1 cellular context compared by ENCODE assay signal in the genomic region with DNA sequence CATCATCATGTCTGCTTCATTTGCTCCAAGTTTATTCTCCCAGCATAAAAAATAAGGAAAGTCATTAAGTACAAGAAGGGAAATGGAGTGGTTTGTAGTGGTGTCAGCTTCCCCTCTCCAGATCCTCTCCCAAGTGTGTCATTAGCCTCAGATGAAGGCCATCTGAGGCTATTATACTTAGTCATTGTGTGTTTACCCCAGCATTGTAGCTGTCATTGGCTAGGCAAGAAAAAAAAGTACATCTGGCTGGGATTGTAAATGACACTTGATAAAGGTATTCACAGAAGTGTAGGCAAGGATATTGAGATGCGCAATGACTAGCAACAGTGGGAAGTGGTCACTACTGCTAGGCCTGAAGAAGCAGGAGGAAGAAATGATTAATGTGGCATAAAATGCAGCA.
TF ChIP-seq lines count a peak whose summit lies in the region.

No MANE protein-coding gene starts in this region.

TF ChIP-seq in SK-N-SH treated with all-trans-retinoic acid at 6 μM for 48 hours, 23 proteins besides CTCF, POLR2A, EP300 and RAD21 (continued from another document):
- TF ChIP-seq, protein P1, sequence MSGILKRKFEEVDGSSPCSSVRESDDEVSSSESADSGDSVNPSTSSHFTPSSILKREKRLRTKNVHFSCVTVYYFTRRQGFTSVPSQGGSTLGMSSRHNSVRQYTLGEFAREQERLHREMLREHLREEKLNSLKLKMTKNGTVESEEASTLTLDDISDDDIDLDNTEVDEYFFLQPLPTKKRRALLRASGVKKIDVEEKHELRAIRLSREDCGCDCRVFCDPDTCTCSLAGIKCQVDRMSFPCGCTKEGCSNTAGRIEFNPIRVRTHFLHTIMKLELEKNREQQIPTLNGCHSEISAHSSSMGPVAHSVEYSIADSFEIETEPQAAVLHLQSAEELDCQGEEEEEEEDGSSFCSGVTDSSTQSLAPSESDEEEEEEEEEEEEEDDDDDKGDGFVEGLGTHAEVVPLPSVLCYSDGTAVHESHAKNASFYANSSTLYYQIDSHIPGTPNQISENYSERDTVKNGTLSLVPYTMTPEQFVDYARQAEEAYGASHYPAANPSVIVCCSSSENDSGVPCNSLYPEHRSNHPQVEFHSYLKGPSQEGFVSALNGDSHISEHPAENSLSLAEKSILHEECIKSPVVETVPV (CRISPR knock-in tag; IDR thresholded peaks at IDR 0.05), result no peak
